8 cellular contexts compared by ENCODE assay signal in the genomic region with DNA sequence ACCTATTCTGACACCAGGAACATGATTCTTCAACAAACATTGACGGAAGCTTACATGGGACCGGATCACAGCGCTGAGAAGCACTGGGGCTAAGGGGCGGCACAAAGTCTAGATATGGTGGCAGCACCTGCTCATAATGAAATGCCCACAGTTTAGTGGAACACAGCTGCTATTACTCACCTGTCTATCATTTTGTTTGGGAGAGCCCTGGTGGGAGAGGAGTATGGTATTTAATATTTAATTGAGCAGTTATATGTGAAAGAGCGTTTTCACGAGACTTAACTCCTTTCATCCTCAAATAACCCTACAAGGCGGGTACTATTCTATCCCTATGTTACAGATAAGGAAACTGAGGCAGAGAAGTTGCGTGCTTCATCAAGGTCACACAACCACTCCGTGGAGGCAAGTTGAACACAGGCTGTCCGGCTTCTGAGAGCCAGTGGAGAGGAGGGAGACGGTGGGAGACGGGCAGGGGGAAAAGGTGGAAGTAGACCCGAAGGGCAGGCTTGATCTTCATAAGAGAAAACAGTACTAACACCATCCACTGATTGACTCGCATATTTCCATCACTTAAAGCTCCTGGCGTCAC. TPM values are rescaled to one million over a fixed set of nuclear protein-coding genes. Genes with fewer than 3 reads are reported as not detected.
A peak's percentile ranks its signal among the peaks of the same experiment; 100 is the strongest.
DNase-seq lines count a peak whose midpoint lies in the region; ATAC-seq and TF ChIP-seq lines count a peak whose summit lies in the region.

No MANE protein-coding gene starts in this region.

- peaks cover 27% of the 10 kb centered on the region for H3K79me2 ChIP-seq in SU-DHL-6 (ENCODE audit: insufficient read depth, low read length)

- H3K27me3 ChIP-seq in SU-DHL-6 (ENCODE audit: low read length) (no peaks in the 10 kb centered on the region), gastrocnemius medialis (no peaks in the 10 kb centered on the region)

- CTCF ChIA-PET in activated CD8-positive, alpha-beta memory T cell treated with anti-CD3 and anti-CD28 coated beads, Interleukin-2, amount 10 ng/mL, durations not matched to agents 7 days and 5 days (lab: Charles Lee), result no interaction called here

- H3K36me3 ChIP-seq in SU-DHL-6 (ENCODE audit: low read length) (no peaks in the 10 kb centered on the region; the same call in 1 of the 2 replicates), gastrocnemius medialis (peaks cover 0 to 18% of the 10 kb centered on the region in 2 donors)

- 0 out of 2 replicates have a peak, but pooled peaks cover 4% of the 10 kb centered on the region for H3F3A ChIP-seq in SU-DHL-6 (ENCODE audit: insufficient read depth)

- no peaks in the 10 kb centered on the region for H3K9me2 ChIP-seq in SU-DHL-6 (replicated peaks; ENCODE audit: insufficient read depth, low read length)

- no peaks in the 10 kb centered on the region for H3K27me3 Mint-ChIP-seq in activated CD8-positive, alpha-beta memory T cell treated with anti-CD3 and anti-CD28 coated beads, Interleukin-2, amount 10 ng/mL, durations not matched to agents 7 days and 5 days
- no peaks in the 10 kb centered on the region for H3K27me3 Mint-ChIP-seq in glutamatergic neuron (ENCODE audit: unreplicated experiment)

- H3K36me3 Mint-ChIP-seq in activated CD8-positive, alpha-beta memory T cell treated with anti-CD3 and anti-CD28 coated beads, Interleukin-2, amount 10 ng/mL, durations not matched to agents 7 days and 5 days, result peaks cover 10% of the 10 kb centered on the region
- H3K36me3 Mint-ChIP-seq in glutamatergic neuron (ENCODE audit: unreplicated experiment), result no peaks in the 10 kb centered on the region

- H2AFZ ChIP-seq in SU-DHL-6 (ENCODE audit: low read depth, low read length, severe bottlenecking), result peak overlapping the region; percentile 81

- peaks cover 35% of the 10 kb centered on the region for H3K4me1 Mint-ChIP-seq in activated CD8-positive, alpha-beta memory T cell treated with anti-CD3 and anti-CD28 coated beads, Interleukin-2, amount 10 ng/mL, durations not matched to agents 7 days and 5 days
- H3K4me1 Mint-ChIP-seq in glutamatergic neuron (ENCODE audit: low read depth, unreplicated experiment), result peaks cover 6% of the 10 kb centered on the region

- no peak for TF ChIP-seq POLR2A in gastrocnemius medialis (IDR thresholded peaks at IDR 0.05)

- H3K4me2 ChIP-seq in SU-DHL-6 (ENCODE audit: low read depth, low read length, poor library complexity, severe bottlenecking), result peak overlapping the region; percentile 78

- H3K4me1 ChIP-seq in gastrocnemius medialis, result peaks cover 18 to 42% of the 10 kb centered on the region in 2 donors

- peak; percentile 15 for ATAC-seq in activated CD8-positive, alpha-beta memory T cell treated with anti-CD3 and anti-CD28 coated beads, Interleukin-2, amount 10 ng/mL, durations not matched to agents 7 days and 5 days
- ATAC-seq in HG03025 (IDR thresholded peaks at IDR 0.05; ENCODE audit: low FRiP score, unreplicated experiment), result peak; percentile 13
- peak in 1 of 2 donors; percentile 3 for ATAC-seq in gastrocnemius medialis

- peak overlapping the region; percentile 82 for H3K4me3 ChIP-seq in SU-DHL-6 (ENCODE audit: insufficient read depth, low read length, poor library complexity, severe bottlenecking)
- H3K4me3 ChIP-seq in gastrocnemius medialis, result peak overlapping the region; percentile 70 to 93 (median 80)

- H3K27ac Mint-ChIP-seq in activated CD8-positive, alpha-beta memory T cell treated with anti-CD3 and anti-CD28 coated beads, Interleukin-2, amount 10 ng/mL, durations not matched to agents 7 days and 5 days, result peak overlapping the region; percentile 100
- peak overlapping the region; percentile 99 for H3K27ac Mint-ChIP-seq in glutamatergic neuron (ENCODE audit: unreplicated experiment)

- in situ Hi-C loops in gastrocnemius medialis (cut with MboI; ENCODE audit: low sequenced_read_pairs in 4 of 4), result loop anchor here in 1 of 4 donors (10.0 kb wide), 1 partner anchor 103 kb away; the partner anchor contains the start of gene EGLN1

- intact Hi-C loops in gastrocnemius medialis (cut with DNase I; ENCODE audit: low total_unique reads), result loop anchor here (1.0 to 2.0 kb wide), 3 partner anchors 26 to 169 kb away; partner anchors contain the start of gene EGLN1

- TF ChIP-seq CTCF in SU-DHL-6 (IDR thresholded peaks at IDR 0.05; ENCODE audit: insufficient read depth, low read length, poor library complexity, severe bottlenecking) (no peak), glutamatergic neuron (IDR thresholded peaks at IDR 0.05; ENCODE audit: partially characterized antibody, unreplicated experiment) (no peak), gastrocnemius medialis (IDR thresholded peaks at IDR 0.05 in 4 of 5, conservative IDR thresholded peaks at IDR 0.05 in 1 of 5) (no peak)

- H3K4me3 Mint-ChIP-seq in activated CD8-positive, alpha-beta memory T cell treated with anti-CD3 and anti-CD28 coated beads, Interleukin-2, amount 10 ng/mL, durations not matched to agents 7 days and 5 days, result peak overlapping the region; percentile 92
- H3K4me3 Mint-ChIP-seq in glutamatergic neuron (ENCODE audit: unreplicated experiment), result peak overlapping the region; percentile 98

- H3K27ac ChIP-seq in SU-DHL-6 (ENCODE audit: low read depth, low read length) (peak overlapping the region; percentile 82), gastrocnemius medialis (peak overlapping the region; percentile 94 to 99 (median 96))

- H3K9me3 ChIP-seq in SU-DHL-6 (ENCODE audit: insufficient read depth, low read length) (no peaks in the 10 kb centered on the region), gastrocnemius medialis (no peaks in the 10 kb centered on the region)

- peak overlapping the region; percentile 79 for H3K9ac ChIP-seq in SU-DHL-6 (ENCODE audit: low read length)

- no peaks in the 10 kb centered on the region for H3K9me3 Mint-ChIP-seq in activated CD8-positive, alpha-beta memory T cell treated with anti-CD3 and anti-CD28 coated beads, Interleukin-2, amount 10 ng/mL, durations not matched to agents 7 days and 5 days (ENCODE audit: low read depth)
- peaks cover 3% of the 10 kb centered on the region for H3K9me3 Mint-ChIP-seq in glutamatergic neuron (ENCODE audit: unreplicated experiment)

- DNase-seq in activated CD8-positive, alpha-beta memory T cell treated with anti-CD3 and anti-CD28 coated beads, Interleukin-2, amount 10 ng/mL, durations not matched to agents 7 days and 5 days, result no peak
- no peak for DNase-seq in activated CD8-positive, alpha-beta memory T cell treated with anti-CD3 and anti-CD28 coated beads, Interleukin-2, amount 50 U/mL, for 4 hours
- no peak for DNase-seq in glutamatergic neuron
- no peak for DNase-seq in gastrocnemius medialis
- DNase-seq in NCI-H1092 treated with DMSO at 0.1 percent for 48 hours (lab: John Stamatoyannopoulos, UW), result no peak
- DNase-seq in HPDE6-E6E7 (ENCODE audit: extremely low spot score), result no peak

- H4K20me1 ChIP-seq in SU-DHL-6 (ENCODE audit: low read depth, low read length), result no peaks in the 10 kb centered on the region

RNA-seq across cellular contexts. Expression of gene TSNAX, which starts 0.8 kb away (rescaled TPM):
- total RNA-seq in activated CD8-positive, alpha-beta memory T cell treated with anti-CD3 and anti-CD28 coated beads, Interleukin-2, amount 10 ng/mL, durations not matched to agents 7 days and 5 days, result 10 to 100 TPM; 28.3 to 38.0 TPM
- 41.1 TPM for total RNA-seq in glutamatergic neuron (ENCODE audit: unreplicated experiment)
- 10 to 100 TPM; 47.8 to 84.2 (median 77.8) TPM for total RNA-seq in gastrocnemius medialis
